Comparison of ENCODE assay signal across 10 cellular contexts in the genomic region with DNA sequence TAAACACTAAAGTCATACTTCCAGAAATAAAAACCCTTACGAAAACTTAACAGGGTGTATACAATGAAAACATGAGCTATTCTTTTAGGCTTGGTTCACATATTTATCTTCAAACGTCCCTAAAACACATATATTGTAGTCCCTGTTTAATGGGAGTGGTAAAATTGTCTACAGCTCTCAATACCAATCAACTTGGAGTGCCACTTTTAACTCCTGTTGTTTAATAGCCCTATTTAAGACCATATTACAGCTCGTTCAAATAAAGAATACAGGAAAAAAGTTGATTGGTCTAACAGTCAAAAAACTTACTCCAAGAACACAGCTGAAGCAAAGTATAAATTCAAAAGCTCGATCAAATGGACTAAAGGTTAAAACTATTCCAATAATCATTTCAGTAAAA. TPM values are rescaled to one million over a fixed set of nuclear protein-coding genes. Genes with fewer than 3 reads are reported as not detected.
DNase-seq lines count a peak whose midpoint lies in the region; ATAC-seq and TF ChIP-seq lines count a peak whose summit lies in the region.
"Had no signal": no experiment of that assay in that cellular context is flagged by ENCODE, and none has a peak within 500 bp of the region (broad histone marks: within the 10 kb centered on the region; RNA-seq: fewer than 3 reads in every experiment).

No MANE protein-coding gene starts in this region.

- peaks cover 5% of the 10 kb centered on the region for H3K27me3 Mint-ChIP-seq in activated naive CD4-positive, alpha-beta T cell treated with anti-CD3 and anti-CD28 coated beads, Interleukin-2, amount 10 ng/mL, durations not matched to agents 7 days and 5 days

- peaks cover 46% of the 10 kb centered on the region for H3K36me3 Mint-ChIP-seq in activated naive CD4-positive, alpha-beta T cell treated with anti-CD3 and anti-CD28 coated beads, Interleukin-2, amount 10 ng/mL, durations not matched to agents 7 days and 5 days

- H3K27me3 ChIP-seq in adipocyte (replicated peaks; ENCODE audit: control insufficient read depth, insufficient read depth, low read length), result no peaks in the 10 kb centered on the region
- no peaks in the 10 kb centered on the region for H3K27me3 ChIP-seq in liver (ENCODE audit: control insufficient read depth in 4 of 4, insufficient read depth in 4 of 4, low read length in 3 of 4)
- H3K27me3 ChIP-seq in transverse colon, result no peaks in the 10 kb centered on the region
- H3K27me3 ChIP-seq: body of pancreas had no signal

- H3K27ac ChIP-seq in liver (ENCODE audit: low read depth in 1 of 2, low read length in 2 of 2), result no peak overlapping the region
- H3K27ac ChIP-seq in transverse colon, result peak overlapping the region; percentile 99 to 100 (median 100)

- ATAC-seq in GM18511 (IDR thresholded peaks at IDR 0.05; ENCODE audit: unreplicated experiment), result no peak
- ATAC-seq: body of pancreas had no signal

- no peaks in the 10 kb centered on the region for H3K36me3 ChIP-seq in adipocyte (ENCODE audit: control insufficient read depth, insufficient read depth, low read length, severe bottlenecking)
- peaks cover 0 to 2% (median 0%) of the 10 kb centered on the region in 4 donors for H3K36me3 ChIP-seq in liver (ENCODE audit: control insufficient read depth in 4 of 4, insufficient read depth in 3 of 4, low read depth in 1 of 4, low read length in 3 of 4)
- H3K36me3 ChIP-seq in transverse colon, result no peaks in the 10 kb centered on the region

- DNase-seq in activated naive CD4-positive, alpha-beta T cell treated with anti-CD3 and anti-CD28 coated beads, Interleukin-2, amount 10 ng/mL, durations not matched to agents 7 days and 5 days, result no peak
- DNase-seq in activated naive CD4-positive, alpha-beta T cell treated with anti-CD3 and anti-CD28 coated beads, Interleukin-2, amount 50 U/mL, for 16 hours, result no peak
- no peak for DNase-seq in adipocyte (ENCODE audit: low read depth)
- no peak for DNase-seq in transverse colon
- DNase-seq in DMS153 (lab: John Stamatoyannopoulos, UW), result no peak
- no peak for DNase-seq in NK-92 treated with Interleukin-12 subunit alpha and Interleukin-12 subunit beta, amount 100 ng/mL, for 24 hours (lab: John Stamatoyannopoulos, UW)
- DNase-seq: body of pancreas, COR-L47 had no signal

- TF ChIP-seq RAD21 in liver (IDR thresholded peaks at IDR 0.05), result no peak

- intact Hi-C loops in transverse colon (cut with DNase I; ENCODE audit: low total_unique reads), result no loop called here

- H3K4me1 ChIP-seq in adipocyte (ENCODE audit: control insufficient read depth, insufficient read depth, low read length) (peaks cover 55% of the 10 kb centered on the region), liver (ENCODE audit: control insufficient read depth in 4 of 4, insufficient read depth in 4 of 4, low read length in 3 of 4) (peaks cover 15 to 58% (median 42%) of the 10 kb centered on the region in 4 donors), transverse colon (peaks cover 35 to 63% (median 61%) of the 10 kb centered on the region in 4 donors)

- H3K4me3 Mint-ChIP-seq in activated naive CD4-positive, alpha-beta T cell treated with anti-CD3 and anti-CD28 coated beads, Interleukin-2, amount 10 ng/mL, durations not matched to agents 7 days and 5 days, result no peak overlapping the region

- no peaks in the 10 kb centered on the region for H3K9me3 Mint-ChIP-seq in activated naive CD4-positive, alpha-beta T cell treated with anti-CD3 and anti-CD28 coated beads, Interleukin-2, amount 10 ng/mL, durations not matched to agents 7 days and 5 days

- H3K27ac Mint-ChIP-seq in activated naive CD4-positive, alpha-beta T cell treated with anti-CD3 and anti-CD28 coated beads, Interleukin-2, amount 10 ng/mL, durations not matched to agents 7 days and 5 days, result peak overlapping the region; percentile 58

- WGBS in liver, result 24% methylated on average over 4 of the region's 4 CpGs
- 2 to 8% methylated on average over 4 of the region's 4 CpGs for WGBS in transverse colon (ENCODE audit: low coverage in 1 of 2), 2 donors

- CTCF ChIA-PET in activated naive CD4-positive, alpha-beta T cell treated with anti-CD3 and anti-CD28 coated beads, Interleukin-2, amount 10 ng/mL, durations not matched to agents 7 days and 5 days (lab: Charles Lee), result interaction anchor here (0.6 to 1.5 kb wide), 2 partner anchors 22 to 45 kb away, joined by 3 to 4 read pairs; a partner anchor contains a TSS

- H3K4me3 ChIP-seq in adipocyte (ENCODE audit: low read length), result peak overlapping the region; percentile 93
- H3K4me3 ChIP-seq in liver (ENCODE audit: low read depth in 1 of 3, low read length in 3 of 3), result peak overlapping the region in 2 of 3 donors; percentile 22 to 25
- H3K4me3 ChIP-seq in transverse colon, result peak overlapping the region in 2 of 4 donors; percentile 10 to 98
- H3K4me3 ChIP-seq: body of pancreas had no signal

- no peak for TF ChIP-seq POLR2A in transverse colon (IDR thresholded peaks at IDR 0.05)

- no peaks in the 10 kb centered on the region for H3K9me3 ChIP-seq in adipocyte (ENCODE audit: control insufficient read depth, low read length)
- H3K9me3 ChIP-seq in liver (ENCODE audit: control insufficient read depth in 4 of 4, low read length in 3 of 4), result no peaks in the 10 kb centered on the region
- no peaks in the 10 kb centered on the region for H3K9me3 ChIP-seq in transverse colon
- H3K9me3 ChIP-seq: body of pancreas had no signal

- peaks cover 60% of the 10 kb centered on the region for H3K4me1 Mint-ChIP-seq in activated naive CD4-positive, alpha-beta T cell treated with anti-CD3 and anti-CD28 coated beads, Interleukin-2, amount 10 ng/mL, durations not matched to agents 7 days and 5 days

- no peak for TF ChIP-seq CTCF in liver (IDR thresholded peaks at IDR 0.05; ENCODE audit: low read depth, low read length, missing input control)
- TF ChIP-seq CTCF in transverse colon (IDR thresholded peaks at IDR 0.05), result no peak

- in situ Hi-C loops in transverse colon (cut with MboI; ENCODE audit: low pct_ligation_motif_present in 1 of 4, low pct_unique_long_range_greater_than_20kb in 1 of 4, low sequenced_read_pairs in 3 of 4), result no loop called here

- H3K9ac ChIP-seq in adipocyte (ENCODE audit: low read length), result peak overlapping the region; percentile 94
- no peak overlapping the region for H3K9ac ChIP-seq in liver (ENCODE audit: low read depth in 1 of 2, low read length in 2 of 2)

- no peak for TF ChIP-seq EP300 in transverse colon (IDR thresholded peaks at IDR 0.05; ENCODE audit: low read depth)

TF ChIP-seq in liver, 16 proteins besides CTCF, POLR2A, EP300 and RAD21:
- TF ChIP-seq YY1 (IDR thresholded peaks at IDR 0.05) (no peak), TAF1 (conservative IDR thresholded peaks at IDR 0.05) (no peak), EGR1 (IDR thresholded peaks at IDR 0.05; ENCODE audit: low read depth in 2 of 2) (no peak), HNF4G (IDR thresholded peaks at IDR 0.05) (no peak), SP1 (IDR thresholded peaks at IDR 0.05) (no peak), RXRA (IDR thresholded peaks at IDR 0.05) (no peak)
- TF ChIP-seq, protein P1, sequence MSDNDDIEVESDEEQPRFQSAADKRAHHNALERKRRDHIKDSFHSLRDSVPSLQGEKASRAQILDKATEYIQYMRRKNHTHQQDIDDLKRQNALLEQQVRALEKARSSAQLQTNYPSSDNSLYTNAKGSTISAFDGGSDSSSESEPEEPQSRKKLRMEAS (IDR thresholded peaks at IDR 0.05), result no peak
- TF ChIP-seq, protein P2, sequence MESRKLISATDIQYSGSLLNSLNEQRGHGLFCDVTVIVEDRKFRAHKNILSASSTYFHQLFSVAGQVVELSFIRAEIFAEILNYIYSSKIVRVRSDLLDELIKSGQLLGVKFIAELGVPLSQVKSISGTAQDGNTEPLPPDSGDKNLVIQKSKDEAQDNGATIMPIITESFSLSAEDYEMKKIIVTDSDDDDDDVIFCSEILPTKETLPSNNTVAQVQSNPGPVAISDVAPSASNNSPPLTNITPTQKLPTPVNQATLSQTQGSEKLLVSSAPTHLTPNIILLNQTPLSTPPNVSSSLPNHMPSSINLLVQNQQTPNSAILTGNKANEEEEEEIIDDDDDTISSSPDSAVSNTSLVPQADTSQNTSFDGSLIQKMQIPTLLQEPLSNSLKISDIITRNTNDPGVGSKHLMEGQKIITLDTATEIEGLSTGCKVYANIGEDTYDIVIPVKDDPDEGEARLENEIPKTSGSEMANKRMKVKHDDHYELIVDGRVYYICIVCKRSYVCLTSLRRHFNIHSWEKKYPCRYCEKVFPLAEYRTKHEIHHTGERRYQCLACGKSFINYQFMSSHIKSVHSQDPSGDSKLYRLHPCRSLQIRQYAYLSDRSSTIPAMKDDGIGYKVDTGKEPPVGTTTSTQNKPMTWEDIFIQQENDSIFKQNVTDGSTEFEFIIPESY (IDR thresholded peaks at IDR 0.05), result no peak
- TF ChIP-seq, protein P3, sequence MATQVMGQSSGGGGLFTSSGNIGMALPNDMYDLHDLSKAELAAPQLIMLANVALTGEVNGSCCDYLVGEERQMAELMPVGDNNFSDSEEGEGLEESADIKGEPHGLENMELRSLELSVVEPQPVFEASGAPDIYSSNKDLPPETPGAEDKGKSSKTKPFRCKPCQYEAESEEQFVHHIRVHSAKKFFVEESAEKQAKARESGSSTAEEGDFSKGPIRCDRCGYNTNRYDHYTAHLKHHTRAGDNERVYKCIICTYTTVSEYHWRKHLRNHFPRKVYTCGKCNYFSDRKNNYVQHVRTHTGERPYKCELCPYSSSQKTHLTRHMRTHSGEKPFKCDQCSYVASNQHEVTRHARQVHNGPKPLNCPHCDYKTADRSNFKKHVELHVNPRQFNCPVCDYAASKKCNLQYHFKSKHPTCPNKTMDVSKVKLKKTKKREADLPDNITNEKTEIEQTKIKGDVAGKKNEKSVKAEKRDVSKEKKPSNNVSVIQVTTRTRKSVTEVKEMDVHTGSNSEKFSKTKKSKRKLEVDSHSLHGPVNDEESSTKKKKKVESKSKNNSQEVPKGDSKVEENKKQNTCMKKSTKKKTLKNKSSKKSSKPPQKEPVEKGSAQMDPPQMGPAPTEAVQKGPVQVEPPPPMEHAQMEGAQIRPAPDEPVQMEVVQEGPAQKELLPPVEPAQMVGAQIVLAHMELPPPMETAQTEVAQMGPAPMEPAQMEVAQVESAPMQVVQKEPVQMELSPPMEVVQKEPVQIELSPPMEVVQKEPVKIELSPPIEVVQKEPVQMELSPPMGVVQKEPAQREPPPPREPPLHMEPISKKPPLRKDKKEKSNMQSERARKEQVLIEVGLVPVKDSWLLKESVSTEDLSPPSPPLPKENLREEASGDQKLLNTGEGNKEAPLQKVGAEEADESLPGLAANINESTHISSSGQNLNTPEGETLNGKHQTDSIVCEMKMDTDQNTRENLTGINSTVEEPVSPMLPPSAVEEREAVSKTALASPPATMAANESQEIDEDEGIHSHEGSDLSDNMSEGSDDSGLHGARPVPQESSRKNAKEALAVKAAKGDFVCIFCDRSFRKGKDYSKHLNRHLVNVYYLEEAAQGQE (IDR thresholded peaks at IDR 0.05), result no peak

RNA-seq across cellular contexts. Expression of a gene that starts 3.9 kb away (rescaled TPM):
- total RNA-seq in liver (100 to 1,000 TPM; 166 to 231 TPM), transverse colon (100 to 1,000 TPM; 154 to 316 (median 267) TPM)
- 100 to 1,000 TPM; 133 to 134 TPM for polyA plus RNA-seq in liver

RNA-seq across cellular contexts. Expression of a gene that starts 45.3 kb away (rescaled TPM):
- total RNA-seq in liver (10 to 100 TPM; 31.5 to 70.5 TPM), transverse colon (10 to 100 TPM in 2 of 4 donors, 1 to 10 TPM in 2; 1.2 to 13.9 (median 10.8) TPM)
- polyA plus RNA-seq in liver, result 10 to 100 TPM; 39.3 to 83.2 TPM

Comparison
In these comparisons a context has a peak if more than half of its experiments do, and no peak if none do; other contexts are left out.
1. H3K27ac ChIP-seq: peak in transverse colon (4 of 4); none in liver (0 of 2).